Comparison of ENCODE assay signal across 8 cellular contexts in genomic region chr7:73739387-73739767, GRCh38. TPM values are rescaled to one million over a fixed set of nuclear protein-coding genes. Genes with fewer than 3 reads are reported as not detected.
DNase-seq lines count a peak whose midpoint lies in the region; ATAC-seq and TF ChIP-seq lines count a peak whose summit lies in the region.

No MANE protein-coding gene starts in this region.

- no peak overlapping the region for H3K27ac ChIP-seq in brain microvascular endothelial cell

- H3K36me3 ChIP-seq in HAP-1 (replicated peaks) (peaks cover 12% of the 10 kb centered on the region), brain microvascular endothelial cell (replicated peaks) (no peaks in the 10 kb centered on the region), mucosa of descending colon (ENCODE audit: low read depth) (no peaks in the 10 kb centered on the region)

- TF ChIP-seq CTCF in brain microvascular endothelial cell (IDR thresholded peaks at IDR 0.05; ENCODE audit: low read depth, low read length, missing control alignments) (no peak), mucosa of descending colon (IDR thresholded peaks at IDR 0.05) (no peak)

- H3K27me3 ChIP-seq in HAP-1 (ENCODE audit: low read depth) (no peaks in the 10 kb centered on the region), brain microvascular endothelial cell (replicated peaks) (no peaks in the 10 kb centered on the region)

- no peaks in the 10 kb centered on the region for H3K9me3 ChIP-seq in HAP-1
- H3K9me3 ChIP-seq in mucosa of descending colon, result no peaks in the 10 kb centered on the region

- peaks cover 8% of the 10 kb centered on the region for H3K4me1 ChIP-seq in HAP-1
- H3K4me1 ChIP-seq in mucosa of descending colon (ENCODE audit: low read depth), result peaks cover 56% of the 10 kb centered on the region

- DNase-seq in 8988T (peak; percentile 34), HAP-1 (ENCODE audit: low spot score in 2 of 2) (no peak), brain microvascular endothelial cell (no peak), mucosa of descending colon (peak in 1 of 3 donors; percentile 58), HT-29 (ENCODE audit: low spot score) (no peak), putamen (ENCODE audit: low spot score) (no peak), NCI-H1694 (lab: John Stamatoyannopoulos, UW) (no peak), Ammon's horn (ENCODE audit: low spot score) (no peak)

- H3K4me3 ChIP-seq in HAP-1 (peak overlapping the region; percentile 68), brain microvascular endothelial cell (ENCODE audit: low read depth, low read length) (peak overlapping the region; percentile 83), mucosa of descending colon (peak overlapping the region; percentile 56)

- intact Hi-C loops in mucosa of descending colon (cut with DNase I, micrococcal nuclease), result loop anchor here in 1 of 2 donors (5.0 kb wide), 1 partner anchor 132 kb away; no protein-coding TSS in a partner anchor

- in situ Hi-C loops in HAP-1 (cut with MboI; ENCODE audit: low sequenced_read_pairs) (loop anchor here (10.0 kb wide), 1 partner anchor 405 kb away; no protein-coding TSS in a partner anchor), brain microvascular endothelial cell (cut with HindIII; ENCODE audit: low pct_ligation_motif_present, low sequenced_read_pairs) (no loop called here)

- ATAC-seq in mucosa of descending colon, result no peak

RNA-seq across cellular contexts. Expression of gene ABHD11, which starts 0.8 kb away (rescaled TPM):
- total RNA-seq in mucosa of descending colon, result 100 to 1,000 TPM in 1 of 3 donors, 10 to 100 TPM in 2; 55.3 to 115 (median 97.3) TPM
- total RNA-seq in HT-29 (2014; rRNA removed; shearing (Covaris generic)), result 226 and 243 TPM in 2 replicates

RNA-seq across cellular contexts. Expression of gene STX1A, which starts 19.9 kb away (rescaled TPM):
- total RNA-seq in mucosa of descending colon, result 10 to 100 TPM in 1 of 3 donors, 1 to 10 TPM in 2; 5.2 to 23.9 (median 6.1) TPM
- 61.6 and 71.7 TPM in 2 replicates for total RNA-seq in HT-29 (2014; rRNA removed; shearing (Covaris generic))

RNA-seq across cellular contexts. Expression of gene CLDN3, which starts 30.7 kb away (rescaled TPM):
- total RNA-seq in mucosa of descending colon, result 100 to 1,000 TPM; 229 to 621 (median 534) TPM
- total RNA-seq in HT-29 (2014; rRNA removed; shearing (Covaris generic)), result 413 and 446 TPM in 2 replicates

RNA-seq across cellular contexts. Expression of gene BUD23, which starts 56.0 kb away (rescaled TPM):
- total RNA-seq in mucosa of descending colon, result 10 to 100 TPM; 38.4 to 61.2 (median 43.0) TPM
- total RNA-seq in HT-29 (2014; rRNA removed; shearing (Covaris generic)), result 127 and 151 TPM in 2 replicates

RNA-seq across cellular contexts. Expression of gene DNAJC30, which starts 56.1 kb away (rescaled TPM):
- 10 to 100 TPM in 2 of 3 donors, 1 to 10 TPM in 1; 8.7 to 10.5 (median 10.2) TPM for total RNA-seq in mucosa of descending colon
- 6.7 and 7.4 TPM in 2 replicates for total RNA-seq in HT-29 (2014; rRNA removed; shearing (Covaris generic))
